In genomic region chr6:684831-685636, GRCh38 we compare ENCODE assay signal across 9 cellular contexts. TPM values are rescaled to one million over a fixed set of nuclear protein-coding genes. Genes with fewer than 3 reads are reported as not detected.
A peak's percentile ranks its signal among the peaks of the same experiment; 100 is the strongest.
DNase-seq lines count a peak whose midpoint lies in the region; ATAC-seq and TF ChIP-seq lines count a peak whose summit lies in the region.
"Had no signal": no experiment of that assay in that cellular context is flagged by ENCODE, and none has a peak within 500 bp of the region (broad histone marks: within the 10 kb centered on the region; RNA-seq: fewer than 3 reads in every experiment).

No MANE protein-coding gene starts in this region.

- ATAC-seq in HG03039 (IDR thresholded peaks at IDR 0.05; ENCODE audit: unreplicated experiment) (peak; percentile 70), PC-3 (no peak)
- peak; percentile 98 to 99 for ATAC-seq in activated T-cell treated with anti-CD3 and anti-CD28 coated beads, Interleukin-2, amount 50 U/mL, for 72 hours (replicated peaks in 1 of 2)

- TF ChIP-seq CTCF in neural crest cell (conservative IDR thresholded peaks at IDR 0.05) = no peak
- no peak for TF ChIP-seq CTCF in PC-3 (conservative IDR thresholded peaks at IDR 0.05; ENCODE audit: low read depth, low read length)

- BruUV-seq in PC-3 (replicated peaks; lab: Mats Ljungman, UMichigan) = no TSS peak

- peak; percentile 24 for DNase-seq in activated CD4-positive, alpha-beta T cell treated with anti-CD3 and anti-CD28 coated beads, Interleukin-2, amount 10 ng/mL, durations not matched to agents 7 days and 5 days
- DNase-seq in activated CD4-positive, alpha-beta T cell treated with anti-CD3 and anti-CD28 coated beads for 4 hours = no peak
- peak; percentile 49 to 50 for DNase-seq in activated T-cell treated with anti-CD3 and anti-CD28 coated beads, Interleukin-2, amount 50 U/mL, for 72 hours
- DNase-seq in neural crest cell (ENCODE audit: low read depth, low spot score) (no peak), NOMO-1 treated with dmso at 0.1 percent for 144 hours (lab: John Stamatoyannopoulos, UW; ENCODE audit: unreplicated experiment) (no peak), PC-3 (no peak), HAP-1 (ENCODE audit: low spot score in 2 of 2) (no peak)

- H3K9me3 ChIP-seq in PC-3 (ENCODE audit: low read length) (no peaks in the 10 kb centered on the region), HAP-1 (no peaks in the 10 kb centered on the region)
- H3K9me3 ChIP-seq: BLaER1 had no signal

- H3K27ac Mint-ChIP-seq in activated CD4-positive, alpha-beta T cell treated with anti-CD3 and anti-CD28 coated beads, Interleukin-2, amount 10 ng/mL, durations not matched to agents 7 days and 5 days = peak overlapping the region; percentile 89
- H3K27ac Mint-ChIP-seq in activated T-cell treated with anti-CD3 and anti-CD28 coated beads, Interleukin-2, amount 50 U/mL, for 72 hours = peak overlapping the region; percentile 87
- H3K27ac Mint-ChIP-seq in neural crest cell (ENCODE audit: unreplicated experiment) = peak overlapping the region; percentile 58

- no peaks in the 10 kb centered on the region for H3K27me3 Mint-ChIP-seq in activated CD4-positive, alpha-beta T cell treated with anti-CD3 and anti-CD28 coated beads, Interleukin-2, amount 10 ng/mL, durations not matched to agents 7 days and 5 days
- H3K27me3 Mint-ChIP-seq in activated T-cell treated with anti-CD3 and anti-CD28 coated beads, Interleukin-2, amount 50 U/mL, for 72 hours (ENCODE audit: low read depth) = no peaks in the 10 kb centered on the region
- H3K27me3 Mint-ChIP-seq in neural crest cell (ENCODE audit: low read depth) = peaks cover 17% of the 10 kb centered on the region

- no peak overlapping the region for H3K9ac ChIP-seq in PC-3 (ENCODE audit: low read length)
- H3K9ac ChIP-seq: BLaER1 had no signal

- intact Hi-C loops in PC-3 (cut with micrococcal nuclease) = loop anchor here (5.0 kb wide), 1 partner anchor 68 kb away; no protein-coding TSS in a partner anchor

- H3K27me3 ChIP-seq in PC-3 (ENCODE audit: low read length) = no peaks in the 10 kb centered on the region
- no peaks in the 10 kb centered on the region for H3K27me3 ChIP-seq in HAP-1 (ENCODE audit: low read depth)
- H3K27me3 ChIP-seq: BLaER1 had no signal

- H3K4me3 ChIP-seq in PC-3 (ENCODE audit: low read length) (no peak overlapping the region), HAP-1 (no peak overlapping the region)
- H3K4me3 ChIP-seq: BLaER1 had no signal

- H3K4me3 Mint-ChIP-seq in activated CD4-positive, alpha-beta T cell treated with anti-CD3 and anti-CD28 coated beads, Interleukin-2, amount 10 ng/mL, durations not matched to agents 7 days and 5 days = peak overlapping the region; percentile 63
- H3K4me3 Mint-ChIP-seq in activated T-cell treated with anti-CD3 and anti-CD28 coated beads, Interleukin-2, amount 50 U/mL, for 72 hours = peak overlapping the region; percentile 71 to 72
- H3K4me3 Mint-ChIP-seq in neural crest cell = peak overlapping the region; percentile 36

- H3K4me2 ChIP-seq in PC-3 (ENCODE audit: low read length) = no peak overlapping the region

- H3K79me2 ChIP-seq in PC-3 (ENCODE audit: low read length) = peaks cover 95% of the 10 kb centered on the region

- no peak overlapping the region for H2AFZ ChIP-seq in PC-3 (ENCODE audit: low read length)

- H4K20me1 ChIP-seq in PC-3 (ENCODE audit: low read length) = no peaks in the 10 kb centered on the region

- POLR2A ChIA-PET in activated CD4-positive, alpha-beta T cell treated with anti-CD3 and anti-CD28 coated beads, Interleukin-2, amount 10 ng/mL, durations not matched to agents 7 days and 5 days (lab: Charles Lee) = no interaction called here
- POLR2A ChIA-PET in PC-3 (lab: Charles Lee; ENCODE audit: unreplicated experiment) = no interaction called here

- peaks cover 22% of the 10 kb centered on the region for H3K36me3 Mint-ChIP-seq in activated CD4-positive, alpha-beta T cell treated with anti-CD3 and anti-CD28 coated beads, Interleukin-2, amount 10 ng/mL, durations not matched to agents 7 days and 5 days (ENCODE audit: low read depth)
- peaks cover 0 to 5% of the 10 kb centered on the region in 2 donors for H3K36me3 Mint-ChIP-seq in activated T-cell treated with anti-CD3 and anti-CD28 coated beads, Interleukin-2, amount 50 U/mL, for 72 hours (ENCODE audit: insufficient read depth in 2 of 2)
- H3K36me3 Mint-ChIP-seq in neural crest cell (ENCODE audit: low read depth) = no peaks in the 10 kb centered on the region

- H3K4me1 Mint-ChIP-seq in activated CD4-positive, alpha-beta T cell treated with anti-CD3 and anti-CD28 coated beads, Interleukin-2, amount 10 ng/mL, durations not matched to agents 7 days and 5 days = peaks cover 54% of the 10 kb centered on the region
- peaks cover 47% of the 10 kb centered on the region for H3K4me1 Mint-ChIP-seq in activated T-cell treated with anti-CD3 and anti-CD28 coated beads, Interleukin-2, amount 50 U/mL, for 72 hours (ENCODE audit: low read depth)
- peaks cover 34% of the 10 kb centered on the region for H3K4me1 Mint-ChIP-seq in neural crest cell

- in situ Hi-C loops in HAP-1 (cut with MboI; ENCODE audit: low sequenced_read_pairs) = no loop called here

- CTCF ChIA-PET in activated CD4-positive, alpha-beta T cell treated with anti-CD3 and anti-CD28 coated beads, Interleukin-2, amount 10 ng/mL, durations not matched to agents 7 days and 5 days (lab: Charles Lee) = interaction anchor here (1.2 kb wide), 1 partner anchor 37 kb away, joined by 3 read pairs; no protein-coding TSS in a partner anchor
- CTCF ChIA-PET in PC-3 (lab: Charles Lee) = no interaction called here

- H3K4me1 ChIP-seq in PC-3 (ENCODE audit: insufficient read depth, low read length) (peaks cover 15% of the 10 kb centered on the region), HAP-1 (peaks cover 33% of the 10 kb centered on the region)

- H3K9me2 ChIP-seq in PC-3 (replicated peaks; ENCODE audit: low read length) = no peaks in the 10 kb centered on the region

- H3K27ac ChIP-seq in PC-3 (ENCODE audit: low read length) = no peak overlapping the region
- H3K27ac ChIP-seq: BLaER1 had no signal

- H3K9me3 Mint-ChIP-seq in activated CD4-positive, alpha-beta T cell treated with anti-CD3 and anti-CD28 coated beads, Interleukin-2, amount 10 ng/mL, durations not matched to agents 7 days and 5 days = no peaks in the 10 kb centered on the region
- no peaks in the 10 kb centered on the region for H3K9me3 Mint-ChIP-seq in activated T-cell treated with anti-CD3 and anti-CD28 coated beads, Interleukin-2, amount 50 U/mL, for 72 hours
- no peaks in the 10 kb centered on the region for H3K9me3 Mint-ChIP-seq in neural crest cell

- no peaks in the 10 kb centered on the region for H3F3A ChIP-seq in PC-3 (ENCODE audit: low read length, unreplicated experiment)

- peaks cover 4% of the 10 kb centered on the region; the same call in 1 of the 2 replicates for H3K36me3 ChIP-seq in PC-3 (ENCODE audit: low read depth, low read length)
- H3K36me3 ChIP-seq in HAP-1 (replicated peaks) = no peaks in the 10 kb centered on the region; the same call in 1 of the 2 replicates

RNA-seq across cellular contexts. Expression of gene EXOC2, which starts 7.9 kb away (rescaled TPM):
- 10 to 100 TPM; 42.7 to 43.6 TPM for total RNA-seq in activated CD4-positive, alpha-beta T cell treated with anti-CD3 and anti-CD28 coated beads, Interleukin-2, amount 10 ng/mL, durations not matched to agents 7 days and 5 days
- 10 to 100 TPM; 42.2 to 46.1 TPM for total RNA-seq in activated T-cell treated with anti-CD3 and anti-CD28 coated beads, Interleukin-2, amount 50 U/mL, for 72 hours
- total RNA-seq in neural crest cell = 22.6 and 24.9 TPM in 2 replicates
- 24.8 and 27.7 TPM in 2 replicates for total RNA-seq in PC-3 (2014; rRNA removed)

RNA-seq across cellular contexts. Expression of gene HUS1B, which starts 28.1 kb away (rescaled TPM):
- total RNA-seq in activated CD4-positive, alpha-beta T cell treated with anti-CD3 and anti-CD28 coated beads, Interleukin-2, amount 10 ng/mL, durations not matched to agents 7 days and 5 days = 1 to 10 TPM; 1.5 to 1.6 TPM
- under 1 TPM; 0.79 to 0.89 TPM for total RNA-seq in activated T-cell treated with anti-CD3 and anti-CD28 coated beads, Interleukin-2, amount 50 U/mL, for 72 hours
- total RNA-seq in neural crest cell (0.40 and 0.59 TPM in 2 replicates), PC-3 (2014; rRNA removed) (3.1 and 4.2 TPM in 2 replicates)

Comparison
In these comparisons a context has a peak if more than half of its experiments do, and no peak if none do; other contexts are left out.
1. DNase-seq: peak in activated CD4-positive, alpha-beta T cell treated with anti-CD3 and anti-CD28 coated beads, Interleukin-2, amount 10 ng/mL, durations not matched to agents 7 days and 5 days (single experiment) and activated T-cell treated with anti-CD3 and anti-CD28 coated beads, Interleukin-2, amount 50 U/mL, for 72 hours (2 of 2); none in activated CD4-positive, alpha-beta T cell treated with anti-CD3 and anti-CD28 coated beads for 4 hours (0 of 2), neural crest cell (single experiment), NOMO-1 treated with dmso at 0.1 percent for 144 hours (single experiment), PC-3 (single experiment) and HAP-1 (0 of 2).
2. Peak in every context shown above with its lines, with median percentiles within 50 percentile points of each other: H3K27ac Mint-ChIP-seq and H3K4me3 Mint-ChIP-seq.